1 cellular context compared by ENCODE assay signal in the genomic region with DNA sequence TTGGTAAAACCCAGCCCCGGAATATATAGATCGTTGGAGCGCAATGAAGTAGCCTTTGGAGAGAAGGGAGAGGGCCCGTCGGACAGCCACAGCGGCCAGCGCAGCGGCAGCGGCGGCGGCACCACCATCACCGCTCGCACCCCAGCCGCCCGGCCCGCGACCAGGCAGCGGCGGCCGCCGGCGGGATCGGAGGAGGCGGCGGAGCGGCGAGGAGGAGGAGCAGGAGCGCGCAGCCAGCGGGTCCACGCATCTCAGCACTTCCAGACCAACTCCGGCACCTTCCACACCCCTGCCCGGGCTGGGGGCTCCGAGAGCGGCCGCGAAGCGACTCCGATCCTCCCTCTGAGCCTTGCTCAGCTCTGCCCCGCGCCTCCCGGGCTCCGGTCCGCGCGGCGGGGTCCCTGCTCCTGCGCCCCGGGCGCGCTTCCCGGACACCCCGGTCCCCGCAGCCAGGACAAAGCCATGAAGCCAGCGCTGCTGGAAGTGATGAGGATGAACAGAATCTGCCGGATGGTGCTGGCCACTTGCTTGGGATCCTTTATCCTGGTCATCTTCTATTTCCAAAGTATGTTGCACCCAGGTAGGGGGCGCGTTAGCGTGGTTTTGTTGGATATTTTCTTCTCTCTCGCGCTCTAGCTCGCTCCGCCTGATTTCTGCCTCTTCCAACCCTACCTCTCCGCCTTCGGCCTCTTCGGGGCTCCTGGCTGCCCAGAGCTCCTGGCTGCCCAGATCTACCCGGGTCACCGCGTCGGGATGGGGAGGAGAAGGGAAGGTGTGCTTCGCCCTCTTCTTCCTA.
TF ChIP-seq lines count a peak whose summit lies in the region.

No MANE protein-coding gene starts in this region.

TF ChIP-seq in GM12878, 131 proteins besides CTCF, POLR2A, EP300 and RAD21 (continued from another document and continues in another):
- TF ChIP-seq, protein P1, sequence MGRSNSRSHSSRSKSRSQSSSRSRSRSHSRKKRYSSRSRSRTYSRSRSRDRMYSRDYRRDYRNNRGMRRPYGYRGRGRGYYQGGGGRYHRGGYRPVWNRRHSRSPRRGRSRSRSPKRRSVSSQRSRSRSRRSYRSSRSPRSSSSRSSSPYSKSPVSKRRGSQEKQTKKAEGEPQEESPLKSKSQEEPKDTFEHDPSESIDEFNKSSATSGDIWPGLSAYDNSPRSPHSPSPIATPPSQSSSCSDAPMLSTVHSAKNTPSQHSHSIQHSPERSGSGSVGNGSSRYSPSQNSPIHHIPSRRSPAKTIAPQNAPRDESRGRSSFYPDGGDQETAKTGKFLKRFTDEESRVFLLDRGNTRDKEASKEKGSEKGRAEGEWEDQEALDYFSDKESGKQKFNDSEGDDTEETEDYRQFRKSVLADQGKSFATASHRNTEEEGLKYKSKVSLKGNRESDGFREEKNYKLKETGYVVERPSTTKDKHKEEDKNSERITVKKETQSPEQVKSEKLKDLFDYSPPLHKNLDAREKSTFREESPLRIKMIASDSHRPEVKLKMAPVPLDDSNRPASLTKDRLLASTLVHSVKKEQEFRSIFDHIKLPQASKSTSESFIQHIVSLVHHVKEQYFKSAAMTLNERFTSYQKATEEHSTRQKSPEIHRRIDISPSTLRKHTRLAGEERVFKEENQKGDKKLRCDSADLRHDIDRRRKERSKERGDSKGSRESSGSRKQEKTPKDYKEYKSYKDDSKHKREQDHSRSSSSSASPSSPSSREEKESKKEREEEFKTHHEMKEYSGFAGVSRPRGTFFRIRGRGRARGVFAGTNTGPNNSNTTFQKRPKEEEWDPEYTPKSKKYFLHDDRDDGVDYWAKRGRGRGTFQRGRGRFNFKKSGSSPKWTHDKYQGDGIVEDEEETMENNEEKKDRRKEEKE (IDR thresholded peaks at IDR 0.05): no peak
- TF ChIP-seq ASH2L (IDR thresholded peaks at IDR 0.05; ENCODE audit: borderline replicate concordance, low read depth) (no peak), NFYA (IDR thresholded peaks at IDR 0.05; ENCODE audit: borderline replicate concordance, low read depth, low read length) (no peak), IRF4 (IDR thresholded peaks at IDR 0.05; ENCODE audit: low read depth, low read length) (no peak), BCL11A (IDR thresholded peaks at IDR 0.05; ENCODE audit: low read depth, low read length) (no peak), NR2C1 (IDR thresholded peaks at IDR 0.05) (no peak), BRCA1 (IDR thresholded peaks at IDR 0.05; ENCODE audit: low read depth, low read length) (no peak), MYC (IDR thresholded peaks at IDR 0.05; ENCODE audit: insufficient read depth, insufficient read length, insufficient replicate concordance, low read length, severe bottlenecking) (no peak), MXI1 (IDR thresholded peaks at IDR 0.05; ENCODE audit: low read depth, low read length) (no peak; the same call in none of the 2 replicates), SUZ12 (IDR thresholded peaks at IDR 0.05; ENCODE audit: unreplicated experiment) (no peak), NR2F1 (conservative IDR thresholded peaks at IDR 0.05) (0 out of 2 replicates have a peak, but pooled peaks have one; percentile 43), RBBP5 (conservative IDR thresholded peaks at IDR 0.05) (no peak), HDAC6 (IDR thresholded peaks at IDR 0.05; ENCODE audit: unreplicated experiment) (peak; percentile 99), TAF1 (IDR thresholded peaks at IDR 0.05; ENCODE audit: borderline replicate concordance, low read depth, low read length) (peak; percentile 53; the same call in 1 of the 2 replicates), STAT1 (conservative IDR thresholded peaks at IDR 0.05) (no peak), CBX5 (IDR thresholded peaks at IDR 0.05; ENCODE audit: low read depth) (0 out of 2 replicates have a peak, but pooled peaks have one; percentile 2), ATF7 (IDR thresholded peaks at IDR 0.05; ENCODE audit: low read depth) (0 out of 2 replicates have a peak, but pooled peaks have one; percentile 10)
- TF ChIP-seq, protein P2, sequence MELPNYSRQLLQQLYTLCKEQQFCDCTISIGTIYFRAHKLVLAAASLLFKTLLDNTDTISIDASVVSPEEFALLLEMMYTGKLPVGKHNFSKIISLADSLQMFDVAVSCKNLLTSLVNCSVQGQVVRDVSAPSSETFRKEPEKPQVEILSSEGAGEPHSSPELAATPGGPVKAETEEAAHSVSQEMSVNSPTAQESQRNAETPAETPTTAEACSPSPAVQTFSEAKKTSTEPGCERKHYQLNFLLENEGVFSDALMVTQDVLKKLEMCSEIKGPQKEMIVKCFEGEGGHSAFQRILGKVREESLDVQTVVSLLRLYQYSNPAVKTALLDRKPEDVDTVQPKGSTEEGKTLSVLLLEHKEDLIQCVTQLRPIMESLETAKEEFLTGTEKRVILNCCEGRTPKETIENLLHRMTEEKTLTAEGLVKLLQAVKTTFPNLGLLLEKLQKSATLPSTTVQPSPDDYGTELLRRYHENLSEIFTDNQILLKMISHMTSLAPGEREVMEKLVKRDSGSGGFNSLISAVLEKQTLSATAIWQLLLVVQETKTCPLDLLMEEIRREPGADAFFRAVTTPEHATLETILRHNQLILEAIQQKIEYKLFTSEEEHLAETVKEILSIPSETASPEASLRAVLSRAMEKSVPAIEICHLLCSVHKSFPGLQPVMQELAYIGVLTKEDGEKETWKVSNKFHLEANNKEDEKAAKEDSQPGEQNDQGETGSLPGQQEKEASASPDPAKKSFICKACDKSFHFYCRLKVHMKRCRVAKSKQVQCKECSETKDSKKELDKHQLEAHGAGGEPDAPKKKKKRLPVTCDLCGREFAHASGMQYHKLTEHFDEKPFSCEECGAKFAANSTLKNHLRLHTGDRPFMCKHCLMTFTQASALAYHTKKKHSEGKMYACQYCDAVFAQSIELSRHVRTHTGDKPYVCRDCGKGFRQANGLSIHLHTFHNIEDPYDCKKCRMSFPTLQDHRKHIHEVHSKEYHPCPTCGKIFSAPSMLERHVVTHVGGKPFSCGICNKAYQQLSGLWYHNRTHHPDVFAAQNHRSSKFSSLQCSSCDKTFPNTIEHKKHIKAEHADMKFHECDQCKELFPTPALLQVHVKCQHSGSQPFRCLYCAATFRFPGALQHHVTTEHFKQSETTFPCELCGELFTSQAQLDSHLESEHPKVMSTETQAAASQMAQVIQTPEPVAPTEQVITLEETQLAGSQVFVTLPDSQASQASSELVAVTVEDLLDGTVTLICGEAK (IDR thresholded peaks at IDR 0.05; ENCODE audit: borderline replicate concordance): no peak
- TF ChIP-seq, protein P3, sequence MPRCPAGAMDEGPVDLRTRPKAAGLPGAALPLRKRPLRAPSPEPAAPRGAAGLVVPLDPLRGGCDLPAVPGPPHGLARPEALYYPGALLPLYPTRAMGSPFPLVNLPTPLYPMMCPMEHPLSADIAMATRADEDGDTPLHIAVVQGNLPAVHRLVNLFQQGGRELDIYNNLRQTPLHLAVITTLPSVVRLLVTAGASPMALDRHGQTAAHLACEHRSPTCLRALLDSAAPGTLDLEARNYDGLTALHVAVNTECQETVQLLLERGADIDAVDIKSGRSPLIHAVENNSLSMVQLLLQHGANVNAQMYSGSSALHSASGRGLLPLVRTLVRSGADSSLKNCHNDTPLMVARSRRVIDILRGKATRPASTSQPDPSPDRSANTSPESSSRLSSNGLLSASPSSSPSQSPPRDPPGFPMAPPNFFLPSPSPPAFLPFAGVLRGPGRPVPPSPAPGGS (IDR thresholded peaks at IDR 0.05; ENCODE audit: borderline replicate concordance, insufficient read depth, low read depth, low read length, poor library complexity, severe bottlenecking): no peak
- TF ChIP-seq, protein P4, sequence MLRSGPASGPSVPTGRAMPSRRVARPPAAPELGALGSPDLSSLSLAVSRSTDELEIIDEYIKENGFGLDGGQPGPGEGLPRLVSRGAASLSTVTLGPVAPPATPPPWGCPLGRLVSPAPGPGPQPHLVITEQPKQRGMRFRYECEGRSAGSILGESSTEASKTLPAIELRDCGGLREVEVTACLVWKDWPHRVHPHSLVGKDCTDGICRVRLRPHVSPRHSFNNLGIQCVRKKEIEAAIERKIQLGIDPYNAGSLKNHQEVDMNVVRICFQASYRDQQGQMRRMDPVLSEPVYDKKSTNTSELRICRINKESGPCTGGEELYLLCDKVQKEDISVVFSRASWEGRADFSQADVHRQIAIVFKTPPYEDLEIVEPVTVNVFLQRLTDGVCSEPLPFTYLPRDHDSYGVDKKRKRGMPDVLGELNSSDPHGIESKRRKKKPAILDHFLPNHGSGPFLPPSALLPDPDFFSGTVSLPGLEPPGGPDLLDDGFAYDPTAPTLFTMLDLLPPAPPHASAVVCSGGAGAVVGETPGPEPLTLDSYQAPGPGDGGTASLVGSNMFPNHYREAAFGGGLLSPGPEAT (IDR thresholded peaks at IDR 0.05; ENCODE audit: low read depth): peak; percentile 23; the same call in 1 of the 2 replicates
- TF ChIP-seq, protein P5, sequence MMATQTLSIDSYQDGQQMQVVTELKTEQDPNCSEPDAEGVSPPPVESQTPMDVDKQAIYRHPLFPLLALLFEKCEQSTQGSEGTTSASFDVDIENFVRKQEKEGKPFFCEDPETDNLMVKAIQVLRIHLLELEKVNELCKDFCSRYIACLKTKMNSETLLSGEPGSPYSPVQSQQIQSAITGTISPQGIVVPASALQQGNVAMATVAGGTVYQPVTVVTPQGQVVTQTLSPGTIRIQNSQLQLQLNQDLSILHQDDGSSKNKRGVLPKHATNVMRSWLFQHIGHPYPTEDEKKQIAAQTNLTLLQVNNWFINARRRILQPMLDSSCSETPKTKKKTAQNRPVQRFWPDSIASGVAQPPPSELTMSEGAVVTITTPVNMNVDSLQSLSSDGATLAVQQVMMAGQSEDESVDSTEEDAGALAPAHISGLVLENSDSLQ (IDR thresholded peaks at IDR 0.05): no peak
- TF ChIP-seq, protein P6, sequence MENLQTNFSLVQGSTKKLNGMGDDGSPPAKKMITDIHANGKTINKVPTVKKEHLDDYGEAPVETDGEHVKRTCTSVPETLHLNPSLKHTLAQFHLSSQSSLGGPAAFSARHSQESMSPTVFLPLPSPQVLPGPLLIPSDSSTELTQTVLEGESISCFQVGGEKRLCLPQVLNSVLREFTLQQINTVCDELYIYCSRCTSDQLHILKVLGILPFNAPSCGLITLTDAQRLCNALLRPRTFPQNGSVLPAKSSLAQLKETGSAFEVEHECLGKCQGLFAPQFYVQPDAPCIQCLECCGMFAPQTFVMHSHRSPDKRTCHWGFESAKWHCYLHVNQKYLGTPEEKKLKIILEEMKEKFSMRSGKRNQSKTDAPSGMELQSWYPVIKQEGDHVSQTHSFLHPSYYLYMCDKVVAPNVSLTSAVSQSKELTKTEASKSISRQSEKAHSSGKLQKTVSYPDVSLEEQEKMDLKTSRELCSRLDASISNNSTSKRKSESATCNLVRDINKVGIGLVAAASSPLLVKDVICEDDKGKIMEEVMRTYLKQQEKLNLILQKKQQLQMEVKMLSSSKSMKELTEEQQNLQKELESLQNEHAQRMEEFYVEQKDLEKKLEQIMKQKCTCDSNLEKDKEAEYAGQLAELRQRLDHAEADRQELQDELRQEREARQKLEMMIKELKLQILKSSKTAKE (IDR thresholded peaks at IDR 0.05; ENCODE audit: low read depth, poor library complexity, severe bottlenecking): peak; percentile 50
- TF ChIP-seq, protein P7, sequence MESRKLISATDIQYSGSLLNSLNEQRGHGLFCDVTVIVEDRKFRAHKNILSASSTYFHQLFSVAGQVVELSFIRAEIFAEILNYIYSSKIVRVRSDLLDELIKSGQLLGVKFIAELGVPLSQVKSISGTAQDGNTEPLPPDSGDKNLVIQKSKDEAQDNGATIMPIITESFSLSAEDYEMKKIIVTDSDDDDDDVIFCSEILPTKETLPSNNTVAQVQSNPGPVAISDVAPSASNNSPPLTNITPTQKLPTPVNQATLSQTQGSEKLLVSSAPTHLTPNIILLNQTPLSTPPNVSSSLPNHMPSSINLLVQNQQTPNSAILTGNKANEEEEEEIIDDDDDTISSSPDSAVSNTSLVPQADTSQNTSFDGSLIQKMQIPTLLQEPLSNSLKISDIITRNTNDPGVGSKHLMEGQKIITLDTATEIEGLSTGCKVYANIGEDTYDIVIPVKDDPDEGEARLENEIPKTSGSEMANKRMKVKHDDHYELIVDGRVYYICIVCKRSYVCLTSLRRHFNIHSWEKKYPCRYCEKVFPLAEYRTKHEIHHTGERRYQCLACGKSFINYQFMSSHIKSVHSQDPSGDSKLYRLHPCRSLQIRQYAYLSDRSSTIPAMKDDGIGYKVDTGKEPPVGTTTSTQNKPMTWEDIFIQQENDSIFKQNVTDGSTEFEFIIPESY (IDR thresholded peaks at IDR 0.05): no peak
- TF ChIP-seq, protein P8, sequence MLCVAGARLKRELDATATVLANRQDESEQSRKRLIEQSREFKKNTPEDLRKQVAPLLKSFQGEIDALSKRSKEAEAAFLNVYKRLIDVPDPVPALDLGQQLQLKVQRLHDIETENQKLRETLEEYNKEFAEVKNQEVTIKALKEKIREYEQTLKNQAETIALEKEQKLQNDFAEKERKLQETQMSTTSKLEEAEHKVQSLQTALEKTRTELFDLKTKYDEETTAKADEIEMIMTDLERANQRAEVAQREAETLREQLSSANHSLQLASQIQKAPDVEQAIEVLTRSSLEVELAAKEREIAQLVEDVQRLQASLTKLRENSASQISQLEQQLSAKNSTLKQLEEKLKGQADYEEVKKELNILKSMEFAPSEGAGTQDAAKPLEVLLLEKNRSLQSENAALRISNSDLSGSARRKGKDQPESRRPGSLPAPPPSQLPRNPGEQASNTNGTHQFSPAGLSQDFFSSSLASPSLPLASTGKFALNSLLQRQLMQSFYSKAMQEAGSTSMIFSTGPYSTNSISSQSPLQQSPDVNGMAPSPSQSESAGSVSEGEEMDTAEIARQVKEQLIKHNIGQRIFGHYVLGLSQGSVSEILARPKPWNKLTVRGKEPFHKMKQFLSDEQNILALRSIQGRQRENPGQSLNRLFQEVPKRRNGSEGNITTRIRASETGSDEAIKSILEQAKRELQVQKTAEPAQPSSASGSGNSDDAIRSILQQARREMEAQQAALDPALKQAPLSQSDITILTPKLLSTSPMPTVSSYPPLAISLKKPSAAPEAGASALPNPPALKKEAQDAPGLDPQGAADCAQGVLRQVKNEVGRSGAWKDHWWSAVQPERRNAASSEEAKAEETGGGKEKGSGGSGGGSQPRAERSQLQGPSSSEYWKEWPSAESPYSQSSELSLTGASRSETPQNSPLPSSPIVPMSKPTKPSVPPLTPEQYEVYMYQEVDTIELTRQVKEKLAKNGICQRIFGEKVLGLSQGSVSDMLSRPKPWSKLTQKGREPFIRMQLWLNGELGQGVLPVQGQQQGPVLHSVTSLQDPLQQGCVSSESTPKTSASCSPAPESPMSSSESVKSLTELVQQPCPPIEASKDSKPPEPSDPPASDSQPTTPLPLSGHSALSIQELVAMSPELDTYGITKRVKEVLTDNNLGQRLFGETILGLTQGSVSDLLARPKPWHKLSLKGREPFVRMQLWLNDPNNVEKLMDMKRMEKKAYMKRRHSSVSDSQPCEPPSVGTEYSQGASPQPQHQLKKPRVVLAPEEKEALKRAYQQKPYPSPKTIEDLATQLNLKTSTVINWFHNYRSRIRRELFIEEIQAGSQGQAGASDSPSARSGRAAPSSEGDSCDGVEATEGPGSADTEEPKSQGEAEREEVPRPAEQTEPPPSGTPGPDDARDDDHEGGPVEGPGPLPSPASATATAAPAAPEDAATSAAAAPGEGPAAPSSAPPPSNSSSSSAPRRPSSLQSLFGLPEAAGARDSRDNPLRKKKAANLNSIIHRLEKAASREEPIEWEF (IDR thresholded peaks at IDR 0.05; ENCODE audit: insufficient replicate concordance, low read depth, low read length): no peak
- TF ChIP-seq, protein P9, sequence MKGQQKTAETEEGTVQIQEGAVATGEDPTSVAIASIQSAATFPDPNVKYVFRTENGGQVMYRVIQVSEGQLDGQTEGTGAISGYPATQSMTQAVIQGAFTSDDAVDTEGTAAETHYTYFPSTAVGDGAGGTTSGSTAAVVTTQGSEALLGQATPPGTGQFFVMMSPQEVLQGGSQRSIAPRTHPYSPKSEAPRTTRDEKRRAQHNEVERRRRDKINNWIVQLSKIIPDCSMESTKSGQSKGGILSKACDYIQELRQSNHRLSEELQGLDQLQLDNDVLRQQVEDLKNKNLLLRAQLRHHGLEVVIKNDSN (IDR thresholded peaks at IDR 0.05; ENCODE audit: borderline replicate concordance, extremely low read length, insufficient read depth, low read depth, low read length): no peak
